In genomic region chr9:68446836-68447235, GRCh38 we compare ENCODE assay signal across 20 cellular contexts.
DNase-seq lines count a peak whose midpoint lies in the region; TF ChIP-seq lines count a peak whose summit lies in the region.
"Had no signal": no experiment of that assay in that cellular context is flagged by ENCODE, and none has a peak within 500 bp of the region (broad histone marks: within the 10 kb centered on the region; RNA-seq: fewer than 3 reads in every experiment).

No MANE protein-coding gene starts in this region.

- H3K79me1 ChIP-seq in neuronal stem cell (ENCODE audit: low read depth, low read length) = no peaks in the 10 kb centered on the region

- no peak for DNase-seq in coronary artery (ENCODE audit: low spot score)
- DNase-seq in left ventricle myocardium inferior = no peak
- DNase-seq in neuronal stem cell (ENCODE audit: low spot score) = no peak
- DNase-seq in transverse colon = peak; percentile 39
- no peak for DNase-seq in MCF 10A (ENCODE audit: unreplicated experiment)
- DNase-seq in inferior parietal cortex (ENCODE audit: extremely low spot score) = no peak
- DNase-seq in medulla oblongata (ENCODE audit: extremely low spot score) = no peak
- no peak for DNase-seq in tibial nerve (ENCODE audit: low spot score in 2 of 2)
- DNase-seq: activated naive CD4-positive, alpha-beta T cell treated with anti-CD3 and anti-CD28 coated beads, Interleukin-2, amount 50 U/mL, for 16 hours; activated T-cell treated with anti-CD3 and anti-CD28 coated beads, Interleukin-2, amount 50 U/mL, for 48 hours; DND-41; KBM-7; lower lobe of right lung; NCI-H1930; T1000; testis had no signal

- H3K27me3 ChIP-seq in left ventricle myocardium inferior (ENCODE audit: low read depth) (no peaks in the 10 kb centered on the region), neuronal stem cell (ENCODE audit: control insufficient read depth in 3 of 3, insufficient read depth in 3 of 3, low read depth in 1 of 3, low read length in 3 of 3) (peaks cover 0 to 37% (median 0%) of the 10 kb centered on the region in 3 experiments), transverse colon (no peaks in the 10 kb centered on the region), tibial nerve (no peaks in the 10 kb centered on the region)
- H3K27me3 ChIP-seq: testis had no signal

- H3K4me2 ChIP-seq in neuronal stem cell (ENCODE audit: insufficient read depth, low read length, poor library complexity, severe bottlenecking) = no peak overlapping the region

- H2BK12ac ChIP-seq in neuronal stem cell (ENCODE audit: low read length) = no peak overlapping the region

- TF ChIP-seq EP300 in transverse colon (IDR thresholded peaks at IDR 0.05; ENCODE audit: low read depth) (peak; percentile 45), tibial nerve (IDR thresholded peaks at IDR 0.05) (no peak)

- H4K91ac ChIP-seq in neuronal stem cell (ENCODE audit: low read depth, low read length, poor library complexity) = no peak overlapping the region

- H2AK5ac ChIP-seq in neuronal stem cell (ENCODE audit: low read depth, low read length) = no peak overlapping the region

- H3K9ac ChIP-seq in neuronal stem cell (ENCODE audit: low read depth, low read length, poor library complexity) = no peak overlapping the region

- TF ChIP-seq CTCF in coronary artery (IDR thresholded peaks at IDR 0.05) = no peak
- TF ChIP-seq CTCF in left ventricle myocardium inferior (IDR thresholded peaks at IDR 0.05; ENCODE audit: borderline replicate concordance) = no peak
- TF ChIP-seq CTCF in transverse colon (IDR thresholded peaks at IDR 0.05) = no peak
- no peak for TF ChIP-seq CTCF in MCF 10A (IDR thresholded peaks at IDR 0.05; ENCODE audit: unreplicated experiment)
- TF ChIP-seq CTCF in tibial nerve (IDR thresholded peaks at IDR 0.05) = no peak

- H3K4me3 Mint-ChIP-seq in MCF 10A (ENCODE audit: unreplicated experiment) = no peak overlapping the region
- H3K4me3 Mint-ChIP-seq: dendritic cell treated with granulocyte-macrophage colony-stimulating factor and Interleukin-4, amounts not matched to agents 40 ng/mL and 50 ng/mL, for 4 days; natural killer cell treated with Interleukin-12 subunit alpha and Interleukin-12 subunit beta and Interleukin-15 and Interleukin-18, amount 100 ng/mL, for 72 hours had no signal

- no peaks in the 10 kb centered on the region for H3K27me3 Mint-ChIP-seq in MCF 10A (ENCODE audit: insufficient read depth, unreplicated experiment)
- H3K27me3 Mint-ChIP-seq: dendritic cell treated with granulocyte-macrophage colony-stimulating factor and Interleukin-4, amounts not matched to agents 40 ng/mL and 50 ng/mL, for 4 days had no signal

- H3K23ac ChIP-seq in neuronal stem cell (ENCODE audit: low read depth, low read length, poor library complexity) = no peak overlapping the region

- intact Hi-C loops in left ventricle myocardium inferior (cut with micrococcal nuclease) = no loop called here
- intact Hi-C loops in transverse colon (cut with DNase I; ENCODE audit: low total_unique reads) = no loop called here
- intact Hi-C loops in MCF 10A (cut with micrococcal nuclease) = no loop called here

- H2BK15ac ChIP-seq in neuronal stem cell (ENCODE audit: low read length) = no peak overlapping the region

- H3K18ac ChIP-seq in neuronal stem cell (ENCODE audit: low read length) = no peak overlapping the region

- WGBS in neuronal stem cell (ENCODE audit: extremely low coverage in 2 of 2, insufficient read length in 2 of 2, insufficient replicate concordance in 1 of 2), 2 donors = no CpG with 5 or more reads among the region's 7 CpGs
- WGBS in transverse colon (ENCODE audit: low coverage in 1 of 2), 2 donors = 44 to 54% methylated on average over 5 to 7 of the region's 7 CpGs
- WGBS in tibial nerve, 2 donors = 34 to 49% methylated on average over 7 of the region's 7 CpGs

- in situ Hi-C loops in transverse colon (cut with MboI; ENCODE audit: low pct_ligation_motif_present in 1 of 4, low pct_unique_long_range_greater_than_20kb in 1 of 4, low sequenced_read_pairs in 3 of 4) = no loop called here

- H3K4me3 ChIP-seq in coronary artery (peak overlapping the region; percentile 42), left ventricle myocardium inferior (no peak overlapping the region), neuronal stem cell (ENCODE audit: low read length in 2 of 2) (no peak overlapping the region), transverse colon (no peak overlapping the region), tibial nerve (no peak overlapping the region)
- H3K4me3 ChIP-seq: lower lobe of right lung, psoas muscle, testis had no signal

- H3K27ac Mint-ChIP-seq in MCF 10A (ENCODE audit: low read depth, unreplicated experiment) = no peak overlapping the region
- H3K27ac Mint-ChIP-seq: dendritic cell treated with granulocyte-macrophage colony-stimulating factor and Interleukin-4, amounts not matched to agents 40 ng/mL and 50 ng/mL, for 4 days; natural killer cell treated with Interleukin-12 subunit alpha and Interleukin-12 subunit beta and Interleukin-15 and Interleukin-18, amount 100 ng/mL, for 72 hours had no signal

- TF ChIP-seq POLR2A in transverse colon (IDR thresholded peaks at IDR 0.05) (no peak), tibial nerve (IDR thresholded peaks at IDR 0.05) (no peak)

- peaks cover 74% of the 10 kb centered on the region for H3K4me1 ChIP-seq in left ventricle myocardium inferior
- no peaks in the 10 kb centered on the region for H3K4me1 ChIP-seq in neuronal stem cell (ENCODE audit: control insufficient read depth in 2 of 2, insufficient read depth in 1 of 2, low read depth in 1 of 2, low read length in 2 of 2)
- H3K4me1 ChIP-seq in transverse colon = peaks cover 0 to 33% (median 0%) of the 10 kb centered on the region in 4 donors
- no peaks in the 10 kb centered on the region for H3K4me1 ChIP-seq in tibial nerve
- H3K4me1 ChIP-seq: lower lobe of right lung, psoas muscle, testis had no signal

- no peaks in the 10 kb centered on the region for H3K9me3 Mint-ChIP-seq in MCF 10A (ENCODE audit: unreplicated experiment)

- no peak overlapping the region for H2BK5ac ChIP-seq in neuronal stem cell (ENCODE audit: low read length)

- H2BK120ac ChIP-seq in neuronal stem cell (ENCODE audit: low read depth, low read length) = no peak overlapping the region

- H3K36me3 Mint-ChIP-seq in MCF 10A (ENCODE audit: insufficient read depth, unreplicated experiment) = no peaks in the 10 kb centered on the region
- H3K36me3 Mint-ChIP-seq: natural killer cell treated with Interleukin-12 subunit alpha and Interleukin-12 subunit beta and Interleukin-15 and Interleukin-18, amount 100 ng/mL, for 72 hours had no signal

- CTCF ChIA-PET in MCF 10A (lab: Yijun Ruan, JAX) = interaction anchor here (1.0 to 1.1 kb wide), 2 partner anchors 38 to 122 kb away, joined by 3 read pairs; no protein-coding TSS in a partner anchor

- peaks cover under 1% of the 10 kb centered on the region for H3K36me3 ChIP-seq in left ventricle myocardium inferior
- H3K36me3 ChIP-seq in neuronal stem cell (replicated peaks in 1 of 2; ENCODE audit: control insufficient read depth in 2 of 2, insufficient read depth in 2 of 2, low read length in 2 of 2) = no peaks in the 10 kb centered on the region
- no peaks in the 10 kb centered on the region for H3K36me3 ChIP-seq in transverse colon
- no peaks in the 10 kb centered on the region for H3K36me3 ChIP-seq in tibial nerve
- H3K36me3 ChIP-seq: lower lobe of right lung had no signal

- no peak overlapping the region for H4K8ac ChIP-seq in neuronal stem cell (ENCODE audit: low read depth, low read length)

- H3K4ac ChIP-seq in neuronal stem cell (ENCODE audit: low read length) = no peak overlapping the region

- H2AFZ ChIP-seq in neuronal stem cell (ENCODE audit: low read length) = peak overlapping the region; percentile 26

- H3K9me3 ChIP-seq in left ventricle myocardium inferior (replicated peaks) (peaks cover 5% of the 10 kb centered on the region), neuronal stem cell (replicated peaks in 1 of 2; ENCODE audit: control insufficient read depth in 2 of 2, insufficient read depth in 1 of 2, low read depth in 1 of 2, low read length in 2 of 2) (no peaks in the 10 kb centered on the region), transverse colon (peaks cover 0 to 4% of the 10 kb centered on the region in 2 donors), tibial nerve (peaks cover 0 to 4% (median 0%) of the 10 kb centered on the region in 4 donors)
- H3K9me3 ChIP-seq: psoas muscle, testis had no signal

- no peaks in the 10 kb centered on the region for H3K4me1 Mint-ChIP-seq in MCF 10A (ENCODE audit: insufficient read depth, unreplicated experiment)

- POLR2A ChIA-PET in MCF 10A (lab: Yijun Ruan, JAX) = no interaction called here

- H3K14ac ChIP-seq in neuronal stem cell (ENCODE audit: low read length) = no peak overlapping the region

- H3K27ac ChIP-seq in coronary artery (peak overlapping the region; percentile 66 to 78), left ventricle myocardium inferior (replicated peaks) (peak overlapping the region; percentile 42), neuronal stem cell (replicated peaks; ENCODE audit: low read length) (no peak overlapping the region), transverse colon (peak overlapping the region; percentile 59 to 83 (median 77)), tibial nerve (no peak overlapping the region)
- H3K27ac ChIP-seq: epithelial cell of prostate, lower lobe of right lung, psoas muscle, testis had no signal

- no TSS peak for BruUV-seq in MCF 10A (replicated peaks; lab: Mats Ljungman, UMichigan)

Comparison
In these comparisons a context has a peak if more than half of its experiments do, and no peak if none do; other contexts are left out.
1. H3K27ac ChIP-seq: peak in coronary artery (2 of 2), left ventricle myocardium inferior (single experiment) and transverse colon (4 of 4); none in neuronal stem cell (single experiment) and tibial nerve (0 of 4).